ENCODE assay signal across 26 cellular contexts in genomic region chr3:21766002-21766401, GRCh38. TPM values are rescaled to one million over a fixed set of nuclear protein-coding genes. Genes with fewer than 3 reads are reported as not detected.
"Had no signal": no experiment of that assay in that cellular context is flagged by ENCODE, and none has a peak within 500 bp of the region (broad histone marks: within the 10 kb centered on the region; RNA-seq: fewer than 3 reads in every experiment).

No MANE protein-coding gene starts in this region.

- H3K4me1 ChIP-seq: colonic mucosa, esophagus muscularis mucosa, esophagus squamous epithelium, foreskin keratinocyte, gastrocnemius medialis, gastroesophageal sphincter, heart left ventricle, heart right ventricle had no signal

- H3K36me3 ChIP-seq: colonic mucosa, esophagus muscularis mucosa, esophagus squamous epithelium, gastrocnemius medialis, gastroesophageal sphincter, heart left ventricle, heart right ventricle had no signal

- H3K4me2 ChIP-seq: hepatocyte had no signal

- H2AFZ ChIP-seq: hepatocyte had no signal

- H3K27ac ChIP-seq: colonic mucosa, coronary artery, dorsolateral prefrontal cortex, epithelial cell of prostate, esophagus muscularis mucosa, esophagus squamous epithelium, foreskin keratinocyte, gastrocnemius medialis, gastroesophageal sphincter, heart left ventricle, heart right ventricle, hepatocyte had no signal

- H3K9me3 ChIP-seq: colonic mucosa, esophagus muscularis mucosa, esophagus squamous epithelium, gastrocnemius medialis, gastroesophageal sphincter had no signal

- DNase-seq: colonic mucosa; cortex of kidney; dermis blood vessel endothelial cell; dorsolateral prefrontal cortex; effector CD4-positive, alpha-beta T cell; effector CD8-positive, alpha-beta T cell; effector memory CD4-positive, alpha-beta T cell; effector memory CD8-positive, alpha-beta T cell; endodermal cell; erythroblast; esophagus squamous epithelium; foreskin fibroblast; foreskin keratinocyte; foreskin melanocyte; gastrocnemius medialis; glutamatergic neuron; head of caudate nucleus; heart left ventricle; heart right ventricle had no signal

- H3K4me3 ChIP-seq: colonic mucosa, coronary artery, dorsolateral prefrontal cortex, esophagus muscularis mucosa, esophagus squamous epithelium, gastrocnemius medialis, gastroesophageal sphincter, heart left ventricle, heart right ventricle, hepatocyte had no signal

- H3K79me2 ChIP-seq: hepatocyte had no signal

- ATAC-seq: effector memory CD8-positive, alpha-beta T cell; esophagus mucosa; foreskin keratinocyte; gastrocnemius medialis; gastroesophageal sphincter; heart left ventricle; heart right ventricle had no signal

- H3K27me3 ChIP-seq: colonic mucosa, dorsolateral prefrontal cortex, esophagus muscularis mucosa, esophagus squamous epithelium, foreskin keratinocyte, gastrocnemius medialis, gastroesophageal sphincter, heart left ventricle, heart right ventricle, hepatocyte had no signal

RNA-seq across cellular contexts. Expression of gene ZNF385D, which starts 15.0 kb away (rescaled TPM):
- total RNA-seq: endothelial cell of umbilical vein had no signal
- polyA plus RNA-seq: endothelial cell of umbilical vein had no signal
